Comparison of ENCODE assay signal across 1 cellular context in the genomic region with DNA sequence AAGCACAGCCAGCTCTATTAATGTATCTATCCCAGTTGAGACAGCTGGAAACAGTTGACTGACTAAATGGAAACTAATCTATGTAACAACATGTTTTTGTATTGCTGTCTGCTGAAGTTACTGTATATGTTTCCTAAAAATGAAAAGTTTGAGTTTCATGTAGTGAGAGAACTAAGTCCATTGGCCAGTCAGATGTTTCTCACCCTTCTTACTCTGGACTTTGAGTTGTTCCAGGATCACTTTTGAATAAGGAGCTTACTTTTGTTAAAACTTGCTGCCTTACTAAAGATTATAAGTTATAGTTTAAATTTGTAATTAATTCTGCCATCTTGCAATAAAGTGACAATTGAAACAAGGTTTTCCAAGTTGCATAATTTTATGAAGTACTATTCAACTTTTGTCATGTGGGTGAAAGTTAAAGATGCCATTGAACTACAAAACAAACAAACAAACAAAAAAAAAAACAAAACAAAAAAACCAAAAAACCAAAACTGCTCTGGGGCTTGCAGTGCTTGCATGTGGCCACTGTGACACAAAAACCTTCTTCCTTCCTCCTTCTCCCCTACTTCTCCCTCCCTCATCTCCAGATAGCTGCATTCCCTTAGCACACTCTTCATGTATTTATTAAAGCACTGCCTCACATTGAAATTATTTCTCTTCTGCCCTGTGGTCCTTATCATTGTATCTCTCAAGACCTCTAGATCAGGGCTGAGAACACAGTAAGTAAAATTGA.
TF ChIP-seq lines count a peak whose summit lies in the region.

No MANE protein-coding gene starts in this region.

TF ChIP-seq in K562, 482 proteins besides CTCF, POLR2A, EP300 and RAD21:
- TF ChIP-seq, protein P1, sequence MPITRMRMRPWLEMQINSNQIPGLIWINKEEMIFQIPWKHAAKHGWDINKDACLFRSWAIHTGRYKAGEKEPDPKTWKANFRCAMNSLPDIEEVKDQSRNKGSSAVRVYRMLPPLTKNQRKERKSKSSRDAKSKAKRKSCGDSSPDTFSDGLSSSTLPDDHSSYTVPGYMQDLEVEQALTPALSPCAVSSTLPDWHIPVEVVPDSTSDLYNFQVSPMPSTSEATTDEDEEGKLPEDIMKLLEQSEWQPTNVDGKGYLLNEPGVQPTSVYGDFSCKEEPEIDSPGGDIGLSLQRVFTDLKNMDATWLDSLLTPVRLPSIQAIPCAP (CRISPR knock-in tag; IDR thresholded peaks at IDR 0.05; ENCODE audit: borderline replicate concordance), result no peak
- TF ChIP-seq ZNF239 (CRISPR knock-in tag; IDR thresholded peaks at IDR 0.05) (no peak), MYBL2 (IDR thresholded peaks at IDR 0.05; ENCODE audit: low read depth) (no peak), MYBL2 (CRISPR knock-in tag; IDR thresholded peaks at IDR 0.05; ENCODE audit: borderline replicate concordance) (no peak), HDAC6 (IDR thresholded peaks at IDR 0.05; ENCODE audit: low read depth, low read length) (no peak), NFIX (CRISPR knock-in tag; IDR thresholded peaks at IDR 0.05; ENCODE audit: low read depth) (no peak), ZBTB7A (IDR thresholded peaks at IDR 0.05; ENCODE audit: borderline replicate concordance, control insufficient read depth, low read depth, low read length) (no peak), SIRT6 (IDR thresholded peaks at IDR 0.05; ENCODE audit: low read depth, low read length) (no peak), CGGBP1 (CRISPR knock-in tag; IDR thresholded peaks at IDR 0.05) (no peak), HDAC2 (IDR thresholded peaks at IDR 0.05) (no peak), NBN (IDR thresholded peaks at IDR 0.05; ENCODE audit: low read depth) (no peak), ZNF324 (CRISPR knock-in tag; IDR thresholded peaks at IDR 0.05) (no peak), ESRRB (CRISPR knock-in tag; IDR thresholded peaks at IDR 0.05; ENCODE audit: borderline replicate concordance) (no peak), STAT5B (CRISPR knock-in tag; IDR thresholded peaks at IDR 0.05) (no peak), ZNF197 (CRISPR knock-in tag; IDR thresholded peaks at IDR 0.05; ENCODE audit: low read depth) (no peak), NCOA2 (IDR thresholded peaks at IDR 0.05; ENCODE audit: partially characterized antibody in 2 of 2) (no peak)
